Comparison of ENCODE assay signal across 8 cellular contexts in genomic region chr6:87155272-87155919, GRCh38. TPM values are rescaled to one million over a fixed set of nuclear protein-coding genes. Genes with fewer than 3 reads are reported as not detected.
DNase-seq lines count a peak whose midpoint lies in the region; ATAC-seq and TF ChIP-seq lines count a peak whose summit lies in the region.

Gene ZNF292 (plus strand): TSS chr6:87155565. CDS start chr6:87155592, 27 bp downstream.

- H3K27me3 Mint-ChIP-seq in activated CD4-positive, alpha-beta T cell treated with anti-CD3 and anti-CD28 coated beads, Interleukin-2, amount 10 ng/mL, durations not matched to agents 7 days and 5 days, result no peaks in the 10 kb centered on the region

- H3K27ac Mint-ChIP-seq in activated CD4-positive, alpha-beta T cell treated with anti-CD3 and anti-CD28 coated beads, Interleukin-2, amount 10 ng/mL, durations not matched to agents 7 days and 5 days, result peak within 1 kb of the TSS; percentile 98

- POLR2A ChIA-PET in BJ (lab: Charles Lee), result no interaction called here
- POLR2A ChIA-PET in activated CD4-positive, alpha-beta T cell treated with anti-CD3 and anti-CD28 coated beads, Interleukin-2, amount 10 ng/mL, durations not matched to agents 7 days and 5 days (lab: Charles Lee), result no interaction called here

- H3K36me3 Mint-ChIP-seq in activated CD4-positive, alpha-beta T cell treated with anti-CD3 and anti-CD28 coated beads, Interleukin-2, amount 10 ng/mL, durations not matched to agents 7 days and 5 days (ENCODE audit: low read depth), result peaks cover 16% of the 10 kb centered on the region

- 0 out of 2 replicates have a peak, but pooled peaks have one; percentile 6 for TF ChIP-seq CTCF in BJ (IDR thresholded peaks at IDR 0.05; ENCODE audit: insufficient read depth, low read depth, low read length)

- CTCF ChIA-PET in BJ (lab: Yijun Ruan, JAX), result interaction anchor here (0.6 to 1.5 kb wide), 2 partner anchors 17 to 107 kb away, joined by 3 to 7 read pairs; no protein-coding TSS in a partner anchor
- CTCF ChIA-PET in activated CD4-positive, alpha-beta T cell treated with anti-CD3 and anti-CD28 coated beads, Interleukin-2, amount 10 ng/mL, durations not matched to agents 7 days and 5 days (lab: Charles Lee), result interaction anchor here (0.9 to 2.0 kb wide), 2 partner anchors 15 to 485 kb away, joined by 4 to 8 read pairs; no protein-coding TSS in a partner anchor

- peak within 1 kb of the TSS; percentile 82 for H3K4me3 Mint-ChIP-seq in activated CD4-positive, alpha-beta T cell treated with anti-CD3 and anti-CD28 coated beads, Interleukin-2, amount 10 ng/mL, durations not matched to agents 7 days and 5 days

- no peaks in the 10 kb centered on the region for H3K27me3 ChIP-seq in BJ (ENCODE audit: control insufficient read depth, insufficient read depth, low read length)

- no peaks in the 10 kb centered on the region for H3K36me3 ChIP-seq in BJ (ENCODE audit: control insufficient read depth, insufficient read depth, low read length)

- peak within 1 kb of the TSS; percentile 88 for H3K4me3 ChIP-seq in BJ (ENCODE audit: low read depth, low read length)

- no peaks in the 10 kb centered on the region for H3K9me3 Mint-ChIP-seq in activated CD4-positive, alpha-beta T cell treated with anti-CD3 and anti-CD28 coated beads, Interleukin-2, amount 10 ng/mL, durations not matched to agents 7 days and 5 days

- ATAC-seq in GM19324 (IDR thresholded peaks at IDR 0.05; ENCODE audit: low FRiP score, unreplicated experiment) (peak; percentile 84), HG03469 (IDR thresholded peaks at IDR 0.05; ENCODE audit: unreplicated experiment) (peak; percentile 51), left lobe of liver (peak; percentile 84)

- peaks cover 53% of the 10 kb centered on the region for H3K4me1 Mint-ChIP-seq in activated CD4-positive, alpha-beta T cell treated with anti-CD3 and anti-CD28 coated beads, Interleukin-2, amount 10 ng/mL, durations not matched to agents 7 days and 5 days

- DNase-seq in BJ (ENCODE audit: low read depth) (peak; percentile 90), NCI-H526 treated with DMSO at 0.1 percent for 48 hours (lab: John Stamatoyannopoulos, UW) (peak; percentile 96), cortex of kidney (lab: John Stamatoyannopoulos, UW) (peak; percentile 60), left lobe of liver (ENCODE audit: low spot score) (peak; percentile 97)
- DNase-seq in activated CD4-positive, alpha-beta T cell treated with anti-CD3 and anti-CD28 coated beads, Interleukin-2, amount 10 ng/mL, durations not matched to agents 7 days and 5 days, result peak; percentile 98
- DNase-seq in stimulated activated CD4-positive, alpha-beta T cell treated with anti-CD3 and anti-CD28 coated beads, Interleukin-2, amount 100 ng/mL, for 4 hours (ENCODE audit: low read depth), result peak; percentile 91

RNA-seq across cellular contexts. Expression of gene ZNF292, which starts in this region (rescaled TPM):
- 4.1 and 8.5 TPM in 2 replicates for polyA plus RNA-seq in BJ (2011; rRNA removed)
- polyA minus RNA-seq in BJ (2011; rRNA and poly(A)+ RNA removed), result 18.8 and 19.1 TPM in 2 replicates
- 10 to 100 TPM; 51.5 to 56.0 TPM for total RNA-seq in activated CD4-positive, alpha-beta T cell treated with anti-CD3 and anti-CD28 coated beads, Interleukin-2, amount 10 ng/mL, durations not matched to agents 7 days and 5 days
- total RNA-seq in left lobe of liver, result 12.9 TPM

Comparison
In these comparisons a context has a peak if more than half of its experiments do, and no peak if none do; other contexts are left out.
1. Peak in every context shown above with its lines: DNase-seq, ATAC-seq and H3K4me3 ChIP-seq.